ENCODE assay signal across 3 cellular contexts in genomic region chr1:95863086-95863485, GRCh38.
"Had no signal": no experiment of that assay in that cellular context is flagged by ENCODE, and none has a peak within 500 bp of the region (broad histone marks: within the 10 kb centered on the region; RNA-seq: fewer than 3 reads in every experiment).

No MANE protein-coding gene starts in this region.

- H3K4me3 ChIP-seq: GM12878 had no signal

- DNase-seq: GDM1, GF-D8 had no signal
